ENCODE assay signal across 8 cellular contexts in genomic region chr6:99330159-99330558, GRCh38. TPM values are rescaled to one million over a fixed set of nuclear protein-coding genes. Genes with fewer than 3 reads are reported as not detected.
A peak's percentile ranks its signal among the peaks of the same experiment; 100 is the strongest.
DNase-seq lines count a peak whose midpoint lies in the region; ATAC-seq lines count a peak whose summit lies in the region.

No MANE protein-coding gene starts in this region.

- peaks cover 10% of the 10 kb centered on the region for H3K27me3 Mint-ChIP-seq in activated T-helper 1 cell treated with anti-CD3 and anti-CD28 coated beads, Interleukin-12 subunit alpha, Interleukin-12 subunit beta, Interleukin-2, Interleukin-4 antibody, amounts not matched to agents 30 ng/mL and 10 ng/mL and 1 ng/mL, durations not matched to agents 14 hours and 24 hours and 36 hours (ENCODE audit: insufficient read depth)

- no peak overlapping the region for H3K4me3 Mint-ChIP-seq in activated T-helper 1 cell treated with anti-CD3 and anti-CD28 coated beads, Interleukin-12 subunit alpha, Interleukin-12 subunit beta, Interleukin-2, Interleukin-4 antibody, amounts not matched to agents 30 ng/mL and 10 ng/mL and 1 ng/mL, durations not matched to agents 14 hours and 24 hours and 36 hours

- peaks cover 11% of the 10 kb centered on the region for H3K4me1 Mint-ChIP-seq in activated T-helper 1 cell treated with anti-CD3 and anti-CD28 coated beads, Interleukin-12 subunit alpha, Interleukin-12 subunit beta, Interleukin-2, Interleukin-4 antibody, amounts not matched to agents 30 ng/mL and 10 ng/mL and 1 ng/mL, durations not matched to agents 14 hours and 24 hours and 36 hours (ENCODE audit: low read depth)

- H3K9me3 Mint-ChIP-seq in activated T-helper 1 cell treated with anti-CD3 and anti-CD28 coated beads, Interleukin-12 subunit alpha, Interleukin-12 subunit beta, Interleukin-2, Interleukin-4 antibody, amounts not matched to agents 30 ng/mL and 10 ng/mL and 1 ng/mL, durations not matched to agents 14 hours and 24 hours and 36 hours = no peaks in the 10 kb centered on the region

- intact Hi-C loops in activated T-helper 1 cell treated with anti-CD3 and anti-CD28 coated beads, Interleukin-12 subunit alpha, Interleukin-12 subunit beta, Interleukin-2, Interleukin-4 antibody, amounts not matched to agents 30 ng/mL and 10 ng/mL and 1 ng/mL, durations not matched to agents 14 hours and 24 hours and 36 hours (cut with micrococcal nuclease) = loop anchor here (1.0 to 2.0 kb wide), 4 partner anchors 35 to 416 kb away; partner anchors contain the start of gene PNISR
- intact Hi-C loops in sciatic nerve (cut with DNase I) = no loop called here

- no peaks in the 10 kb centered on the region for H3K36me3 Mint-ChIP-seq in activated T-helper 1 cell treated with anti-CD3 and anti-CD28 coated beads, Interleukin-12 subunit alpha, Interleukin-12 subunit beta, Interleukin-2, Interleukin-4 antibody, amounts not matched to agents 30 ng/mL and 10 ng/mL and 1 ng/mL, durations not matched to agents 14 hours and 24 hours and 36 hours (ENCODE audit: low read depth)

- H3K27ac Mint-ChIP-seq in activated T-helper 1 cell treated with anti-CD3 and anti-CD28 coated beads, Interleukin-12 subunit alpha, Interleukin-12 subunit beta, Interleukin-2, Interleukin-4 antibody, amounts not matched to agents 30 ng/mL and 10 ng/mL and 1 ng/mL, durations not matched to agents 14 hours and 24 hours and 36 hours = no peak overlapping the region

- DNase-seq in Daoy (ENCODE audit: low read depth) (peak; percentile 69), OCI-M2 (lab: John Stamatoyannopoulos, UW; ENCODE audit: unreplicated experiment) (peak; percentile 17), glomerular endothelial cell (ENCODE audit: extremely low read depth, low read depth, low spot score) (peak; percentile 39), sciatic nerve (ENCODE audit: low spot score) (peak; percentile 61), DMS79 treated with DMSO at 0.1 percent for 48 hours (lab: John Stamatoyannopoulos, UW) (no peak)
- DNase-seq in activated T-helper 1 cell treated with anti-CD3 and anti-CD28 coated beads, Interleukin-12 subunit alpha, Interleukin-12 subunit beta, Interleukin-2, Interleukin-4 antibody, amounts not matched to agents 30 ng/mL and 10 ng/mL and 1 ng/mL, durations not matched to agents 14 hours and 24 hours and 36 hours (ENCODE audit: low spot score) = peak; percentile 38

- ATAC-seq in GM19463 (IDR thresholded peaks at IDR 0.05; ENCODE audit: unreplicated experiment) = peak; percentile 64
- ATAC-seq in HG03460 (IDR thresholded peaks at IDR 0.05; ENCODE audit: unreplicated experiment) = peak; percentile 73
- peak; percentile 70 for ATAC-seq in sciatic nerve

RNA-seq across cellular contexts. Expression of gene FAXC, which starts 19.3 kb away (rescaled TPM):
- 4.7 and 12.2 TPM in 2 replicates for total RNA-seq in Daoy (2014; rRNA removed; shearing (Covaris generic))
- total RNA-seq in activated T-helper 1 cell treated with anti-CD3 and anti-CD28 coated beads, Interleukin-12 subunit alpha, Interleukin-12 subunit beta, Interleukin-2, Interleukin-4 antibody, amounts not matched to agents 30 ng/mL and 10 ng/mL and 1 ng/mL, durations not matched to agents 14 hours and 24 hours and 36 hours = not detected in 2 replicates
- total RNA-seq in glomerular endothelial cell (0.82 and 2.5 TPM in 2 replicates), sciatic nerve (0.49 TPM)
